In the genomic region with DNA sequence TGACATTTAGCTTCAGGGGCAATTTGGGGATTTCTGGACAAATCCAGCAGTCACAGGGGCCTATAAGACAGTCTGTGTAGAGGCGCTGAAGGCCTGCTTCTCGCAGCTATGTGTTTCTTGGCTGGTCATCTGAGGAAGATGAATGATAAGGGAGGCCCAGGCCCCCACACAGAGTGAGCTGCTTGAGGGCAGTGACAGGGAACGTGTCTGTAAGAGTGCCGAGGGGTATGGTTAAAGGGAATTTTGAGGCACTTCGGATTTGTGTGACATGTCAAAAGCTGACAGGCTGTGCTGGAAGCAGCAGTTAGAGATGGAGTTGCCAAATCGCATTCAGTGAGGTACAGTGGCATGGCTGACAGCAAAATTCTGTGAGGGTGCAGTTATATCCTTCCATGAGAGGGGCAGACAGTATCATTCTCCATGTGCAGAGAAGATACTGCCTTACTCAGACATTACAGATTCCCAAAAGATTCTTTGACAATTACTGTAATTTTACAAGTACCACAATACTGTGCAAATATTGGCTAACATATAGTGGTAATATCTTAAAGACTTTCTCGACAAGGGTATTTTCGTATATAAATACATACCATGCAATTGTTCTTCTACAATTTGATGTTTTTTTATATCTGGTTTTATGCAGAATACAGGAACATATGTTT, we compare ENCODE assay signal across 19 cellular contexts.
DNase-seq lines count a peak whose midpoint lies in the region; ATAC-seq and TF ChIP-seq lines count a peak whose summit lies in the region.
"Had no signal": no experiment of that assay in that cellular context is flagged by ENCODE, and none has a peak within 500 bp of the region (broad histone marks: within the 10 kb centered on the region; RNA-seq: fewer than 3 reads in every experiment).

No MANE protein-coding gene starts in this region.

- intact Hi-C loops in esophagus squamous epithelium (cut with DNase I) = no loop called here

- H3K4me1 ChIP-seq in SJSA1 (replicated peaks) (peaks cover 55% of the 10 kb centered on the region), esophagus squamous epithelium (peaks cover 0 to 85% (median 33%) of the 10 kb centered on the region in 3 donors), neutrophil (ENCODE audit: control insufficient read depth in 1 of 2, insufficient read depth in 1 of 2, low read depth in 1 of 2, low read length in 1 of 2) (peaks cover 28 to 42% of the 10 kb centered on the region in 2 experiments)

- no peak for TF ChIP-seq CTCF in esophagus squamous epithelium (IDR thresholded peaks at IDR 0.05)
- no peak for TF ChIP-seq CTCF in neutrophil (IDR thresholded peaks at IDR 0.05)

- H3K27me3 ChIP-seq in SJSA1 (replicated peaks) (no peaks in the 10 kb centered on the region), esophagus squamous epithelium (no peaks in the 10 kb centered on the region), neutrophil (no peaks in the 10 kb centered on the region)
- H3K27me3 ChIP-seq: ascending aorta, left lung, ovary had no signal

- H3K36me3 ChIP-seq in SJSA1 = no peaks in the 10 kb centered on the region
- H3K36me3 ChIP-seq in esophagus squamous epithelium = no peaks in the 10 kb centered on the region
- H3K36me3 ChIP-seq in neutrophil = no peaks in the 10 kb centered on the region
- H3K36me3 ChIP-seq: ascending aorta, left lung, ovary had no signal

- H3K27ac ChIP-seq in SJSA1 (peak overlapping the region; percentile 49; the same call in 1 of the 2 replicates), esophagus squamous epithelium (peak overlapping the region in 3 of 4 donors; percentile 38 to 75 (median 68)), neutrophil (peak overlapping the region; percentile 80)
- H3K27ac ChIP-seq: ascending aorta, ovary had no signal

- H3K4me3 ChIP-seq in SJSA1 (no peak overlapping the region), esophagus squamous epithelium (no peak overlapping the region), neutrophil (ENCODE audit: low read depth in 1 of 2, low read length in 1 of 2) (no peak overlapping the region)
- H3K4me3 ChIP-seq: ascending aorta, left lung, ovary had no signal

- WGBS in esophagus squamous epithelium, 2 donors = 70 to 78% methylated on average over 8 of the region's 8 CpGs

- H3K9me3 ChIP-seq in SJSA1 (replicated peaks) (no peaks in the 10 kb centered on the region), esophagus squamous epithelium (no peaks in the 10 kb centered on the region), neutrophil (no peaks in the 10 kb centered on the region)
- H3K9me3 ChIP-seq: ascending aorta, left lung, ovary had no signal

- DNase-seq in Daoy (ENCODE audit: low read depth) (peak; percentile 12), SJSA1 (ENCODE audit: low read depth in 1 of 2, low spot score in 2 of 2) (peak in 1 of 2 experiments; percentile 15), esophagus squamous epithelium (lab: John Stamatoyannopoulos, UW) (no peak), NCI-H2081 (lab: John Stamatoyannopoulos, UW) (no peak)
- DNase-seq: activated CD4-positive, alpha-beta T cell treated with anti-CD3 and anti-CD28 coated beads for 36 hours; effector memory CD8-positive, alpha-beta T cell; GDM1; left lung; NCI-H1417 treated with DMSO at 0.1 percent for 48 hours; NCI-H748 treated with DMSO at 0.1 percent for 48 hours; ovary; stimulated activated CD4-positive, alpha-beta T cell treated with anti-CD3 and anti-CD28 coated beads, Interleukin-4, amount 100 ng/mL, for 24 hours; stimulated activated naive B cell treated with anti-CD40 and anti-IgM and Interleukin-4, amounts not matched to agents 10 μg/mL and 1 μg/mL and 100 μg/mL, for 72 hours had no signal

- ATAC-seq in GM21619 (IDR thresholded peaks at IDR 0.05; ENCODE audit: unreplicated experiment) (no peak), GM18520 (IDR thresholded peaks at IDR 0.05; ENCODE audit: unreplicated experiment) (no peak), GM18511 (IDR thresholded peaks at IDR 0.05; ENCODE audit: unreplicated experiment) (no peak)
- ATAC-seq: activated CD4-positive, alpha-beta T cell treated with anti-CD3 and anti-CD28 coated beads for 36 hours; effector memory CD8-positive, alpha-beta T cell; HCT116; left lung; stimulated activated naive B cell treated with anti-CD40 and anti-IgM and Interleukin-4, amounts not matched to agents 10 μg/mL and 1 μg/mL and 100 μg/mL, for 72 hours had no signal

- TF ChIP-seq POLR2A in esophagus squamous epithelium (IDR thresholded peaks at IDR 0.05) = no peak
